Comparison of ENCODE assay signal across 10 cellular contexts in genomic region chr3:132134611-132135010, GRCh38.
DNase-seq lines count a peak whose midpoint lies in the region; ATAC-seq, FAIRE-seq and TF ChIP-seq lines count a peak whose summit lies in the region.
"Had no signal": no experiment of that assay in that cellular context is flagged by ENCODE, and none has a peak within 500 bp of the region (broad histone marks: within the 10 kb centered on the region; RNA-seq: fewer than 3 reads in every experiment).

No MANE protein-coding gene starts in this region.

- no peaks in the 10 kb centered on the region for H3K9me3 ChIP-seq in keratinocyte (ENCODE audit: control insufficient read depth, low read depth, low read length)

- TF ChIP-seq CTCF in astrocyte of the spinal cord (IDR thresholded peaks at IDR 0.05; ENCODE audit: low read depth, low read length), result no peak
- no peak for TF ChIP-seq CTCF in keratinocyte (optimal IDR thresholded peaks at IDR 0.05 in 1 of 3, IDR thresholded peaks at IDR 0.05 in 1 of 3, conservative IDR thresholded peaks at IDR 0.05 in 1 of 3; ENCODE audit: extremely low read depth in 1 of 3, insufficient read depth in 2 of 3, low read length in 3 of 3)

- H3K27ac ChIP-seq in ACC112 (ENCODE audit: low read depth, low read length) (peak overlapping the region; percentile 98), keratinocyte (ENCODE audit: control insufficient read depth, insufficient read depth, low read length) (peak overlapping the region; percentile 98)

- dilution Hi-C loops in keratinocyte (cut with MboI; ENCODE audit: extremely low pct_ligation_motif_present, low sequenced_read_pairs), result no loop called here

- peak; percentile 92 for DNase-seq in HT1080 (ENCODE audit: low read depth)
- peak; percentile 89 for DNase-seq in astrocyte of the spinal cord (ENCODE audit: low read depth, low spot score)
- DNase-seq in keratinocyte (ENCODE audit: low read depth, low spot score), result no peak
- no peak for DNase-seq in NCI-H82 treated with DMSO at 0.1 percent for 48 hours (lab: John Stamatoyannopoulos, UW; ENCODE audit: unreplicated experiment)
- DNase-seq in stimulated activated CD4-positive, alpha-beta T cell treated with anti-CD3 and anti-CD28 coated beads, Interleukin-12 subunit alpha, Interleukin-12 subunit beta, amount 100 ng/mL, for 4 hours, result no peak
- DNase-seq: activated naive CD4-positive, alpha-beta T cell treated with Interleukin-2 at 50 U/mL for 16 hours had no signal

- H3K4me1 ChIP-seq in ACC112 (ENCODE audit: control insufficient read depth, insufficient read depth, low read length, unreplicated experiment) (peaks cover 36% of the 10 kb centered on the region), keratinocyte (ENCODE audit: control insufficient read depth, extremely low read depth, insufficient read depth, low read length) (peaks cover 30% of the 10 kb centered on the region)

- FAIRE-seq in keratinocyte (lab: Jason Lieb, UNC), result peak; percentile 84

- H3K79me2 ChIP-seq in ACC112 (ENCODE audit: control insufficient read depth, insufficient read depth, low read length, unreplicated experiment) (no peaks in the 10 kb centered on the region), keratinocyte (ENCODE audit: control insufficient read depth, insufficient read depth, low read length) (no peaks in the 10 kb centered on the region)

- H3K9me1 ChIP-seq in keratinocyte (ENCODE audit: control insufficient read depth, extremely low read depth, insufficient read depth, low read length), result peaks cover 2% of the 10 kb centered on the region

- H3K4me2 ChIP-seq in keratinocyte (ENCODE audit: control insufficient read depth, extremely low read depth, insufficient read depth, low read depth, low read length), result peak overlapping the region; percentile 89

- 0 out of 2 replicates have a peak, but pooled peaks cover 3% of the 10 kb centered on the region for H3K36me3 ChIP-seq in ACC112 (ENCODE audit: insufficient read depth, low read length)
- H3K36me3 ChIP-seq in keratinocyte (ENCODE audit: control insufficient read depth in 2 of 2, extremely low read depth in 1 of 2, insufficient read depth in 2 of 2, low read length in 2 of 2), result no peaks in the 10 kb centered on the region

- no peak for ATAC-seq in GM19023 (IDR thresholded peaks at IDR 0.05; ENCODE audit: unreplicated experiment)
- ATAC-seq in GM21423 (IDR thresholded peaks at IDR 0.05; ENCODE audit: unreplicated experiment), result no peak
- ATAC-seq: natural killer cell treated with Interleukin-12 subunit alpha and Interleukin-12 subunit beta and Interleukin-15 and Interleukin-18, amount 100 ng/mL, for 72 hours had no signal

- H2AFZ ChIP-seq in ACC112 (ENCODE audit: low read length, unreplicated experiment), result no peak overlapping the region
- peak overlapping the region; percentile 4 for H2AFZ ChIP-seq in keratinocyte (ENCODE audit: control insufficient read depth, low read length)

- H4K20me1 ChIP-seq in keratinocyte (ENCODE audit: control insufficient read depth, extremely low read depth, insufficient read depth, low read length), result no peaks in the 10 kb centered on the region

- H3K9ac ChIP-seq in keratinocyte (ENCODE audit: control insufficient read depth, extremely low read depth, insufficient read depth, low read length), result peak overlapping the region; percentile 82

- in situ Hi-C loops in astrocyte of the spinal cord (cut with HindIII; ENCODE audit: low sequenced_read_pairs), result no loop called here

- H3K27me3 ChIP-seq in ACC112 (ENCODE audit: insufficient read depth, low read length) (no peaks in the 10 kb centered on the region), keratinocyte (ENCODE audit: control insufficient read depth, extremely low read depth, insufficient read depth, low read length) (no peaks in the 10 kb centered on the region)

- peak overlapping the region; percentile 50 for H3K4me3 ChIP-seq in ACC112 (ENCODE audit: low read depth, low read length)
- H3K4me3 ChIP-seq in astrocyte of the spinal cord (ENCODE audit: low read depth, low read length), result no peak overlapping the region
- H3K4me3 ChIP-seq in keratinocyte (ENCODE audit: control insufficient read depth in 2 of 3, extremely low read depth in 1 of 3, insufficient read depth in 2 of 3, low read depth in 1 of 3, low read length in 3 of 3), result peak overlapping the region in 2 of 3 experiments; percentile 44 to 51

Comparison
In these comparisons a context has a peak if more than half of its experiments do, and no peak if none do; other contexts are left out.
1. DNase-seq: peak in HT1080 (single experiment) and astrocyte of the spinal cord (single experiment); none in keratinocyte (single experiment), NCI-H82 treated with DMSO at 0.1 percent for 48 hours (single experiment) and stimulated activated CD4-positive, alpha-beta T cell treated with anti-CD3 and anti-CD28 coated beads, Interleukin-12 subunit alpha, Interleukin-12 subunit beta, amount 100 ng/mL, for 4 hours (single experiment).